Comparison of ENCODE assay signal across 16 cellular contexts in genomic region chr3:186273586-186273985, GRCh38.
DNase-seq lines count a peak whose midpoint lies in the region; ATAC-seq, FAIRE-seq and TF ChIP-seq lines count a peak whose summit lies in the region.
"Had no signal": no experiment of that assay in that cellular context is flagged by ENCODE, and none has a peak within 500 bp of the region (broad histone marks: within the 10 kb centered on the region; RNA-seq: fewer than 3 reads in every experiment).

No MANE protein-coding gene starts in this region.

- no peak overlapping the region for H4K8ac ChIP-seq in neuronal stem cell (ENCODE audit: low read depth, low read length)

- H3K27me3 ChIP-seq in right atrium auricular region (no peaks in the 10 kb centered on the region), neuronal stem cell (ENCODE audit: control insufficient read depth in 3 of 3, insufficient read depth in 3 of 3, low read depth in 1 of 3, low read length in 3 of 3) (peaks cover 0 to 16% (median 0%) of the 10 kb centered on the region in 3 experiments), adrenal gland (no peaks in the 10 kb centered on the region)
- H3K27me3 ChIP-seq: BLaER1 treated with 17β-estradiol and CSF1 and Interleukin-3, amounts not matched to agents 10 nM and 100 nM had no signal

- H3K9ac ChIP-seq in neuronal stem cell (ENCODE audit: low read depth, low read length, poor library complexity) = no peak overlapping the region
- H3K9ac ChIP-seq: BLaER1 treated with 17β-estradiol and CSF1 and Interleukin-3, amounts not matched to agents 10 nM and 100 nM had no signal

- no peak overlapping the region for H2BK15ac ChIP-seq in neuronal stem cell (ENCODE audit: low read length)

- no peak overlapping the region for H2AFZ ChIP-seq in neuronal stem cell (ENCODE audit: low read length)

- no peak overlapping the region for H2BK5ac ChIP-seq in neuronal stem cell (ENCODE audit: low read length)

- intact Hi-C loops in Right ventricle myocardium inferior (cut with DNase I) = no loop called here
- intact Hi-C loops in Right ventricle myocardium superior (cut with DNase I) = no loop called here
- intact Hi-C loops in left cardiac atrium (cut with DNase I) = no loop called here
- intact Hi-C loops in adrenal gland (cut with DNase I) = no loop called here

- no peaks in the 10 kb centered on the region for H3K79me1 ChIP-seq in neuronal stem cell (ENCODE audit: low read depth, low read length)

- H3K18ac ChIP-seq in neuronal stem cell (ENCODE audit: low read length) = peak overlapping the region; percentile 66

- no peak for DNase-seq in Right ventricle myocardium inferior (ENCODE audit: missing footprints)
- no peak for DNase-seq in right atrium auricular region (ENCODE audit: low spot score)
- peak; percentile 80 for DNase-seq in Right ventricle myocardium superior
- DNase-seq in left cardiac atrium = peak; percentile 67
- DNase-seq in neuronal stem cell (ENCODE audit: low spot score) = no peak
- DNase-seq in adrenal gland = no peak
- no peak for DNase-seq in HTR-8/SVneo (ENCODE audit: insufficient read length, low spot score)
- DNase-seq: Calu3; CD8-positive, alpha-beta T cell; DMS79 treated with DMSO at 0.1 percent for 48 hours; GF-D8; IMR-90 had no signal

- FAIRE-seq in HTR-8/SVneo (lab: Jason Lieb, UNC) = no peak

- H3K4ac ChIP-seq in neuronal stem cell (ENCODE audit: low read length) = peak overlapping the region; percentile 46

- H3K4me2 ChIP-seq in neuronal stem cell (ENCODE audit: insufficient read depth, low read length, poor library complexity, severe bottlenecking) = no peak overlapping the region
- H3K4me2 ChIP-seq: BLaER1 treated with 17β-estradiol and CSF1 and Interleukin-3, amounts not matched to agents 10 nM and 100 nM had no signal

- no peaks in the 10 kb centered on the region for H3K9me3 ChIP-seq in right atrium auricular region
- H3K9me3 ChIP-seq in neuronal stem cell (replicated peaks in 1 of 2; ENCODE audit: control insufficient read depth in 2 of 2, insufficient read depth in 1 of 2, low read depth in 1 of 2, low read length in 2 of 2) = no peaks in the 10 kb centered on the region
- no peaks in the 10 kb centered on the region for H3K9me3 ChIP-seq in adrenal gland (replicated peaks in 1 of 3)
- H3K9me3 ChIP-seq: BLaER1 treated with 17β-estradiol and CSF1 and Interleukin-3, amounts not matched to agents 10 nM and 100 nM; HAP-1 had no signal

- H3K4me1 ChIP-seq in right atrium auricular region (no peaks in the 10 kb centered on the region), neuronal stem cell (ENCODE audit: control insufficient read depth in 2 of 2, insufficient read depth in 1 of 2, low read depth in 1 of 2, low read length in 2 of 2) (no peaks in the 10 kb centered on the region), adrenal gland (replicated peaks in 1 of 2) (no peaks in the 10 kb centered on the region)
- H3K4me1 ChIP-seq: BLaER1 treated with 17β-estradiol and CSF1 and Interleukin-3, amounts not matched to agents 10 nM and 100 nM; HAP-1 had no signal

- H3K36me3 ChIP-seq in right atrium auricular region = peaks cover 7% of the 10 kb centered on the region
- no peaks in the 10 kb centered on the region for H3K36me3 ChIP-seq in neuronal stem cell (replicated peaks in 1 of 2; ENCODE audit: control insufficient read depth in 2 of 2, insufficient read depth in 2 of 2, low read length in 2 of 2)
- H3K36me3 ChIP-seq in adrenal gland (replicated peaks in 1 of 2) = peaks cover 0 to 3% of the 10 kb centered on the region in 2 donors
- H3K36me3 ChIP-seq: BLaER1 treated with 17β-estradiol and CSF1 and Interleukin-3, amounts not matched to agents 10 nM and 100 nM; HAP-1 had no signal

- no peak overlapping the region for H4K91ac ChIP-seq in neuronal stem cell (ENCODE audit: low read depth, low read length, poor library complexity)

- H2BK120ac ChIP-seq in neuronal stem cell (ENCODE audit: low read depth, low read length) = no peak overlapping the region

- TF ChIP-seq CTCF in right atrium auricular region (IDR thresholded peaks at IDR 0.05) = no peak
- no peak for TF ChIP-seq CTCF in adrenal gland (IDR thresholded peaks at IDR 0.05)

- peak overlapping the region; percentile 74 for H3K23ac ChIP-seq in neuronal stem cell (ENCODE audit: low read depth, low read length, poor library complexity)

- ATAC-seq in Right ventricle myocardium inferior = peak; percentile 69
- peak; percentile 78 for ATAC-seq in Right ventricle myocardium superior (ENCODE audit: poor library complexity)
- ATAC-seq in left cardiac atrium = peak; percentile 37 to 53
- no peak for ATAC-seq in HG03280 (IDR thresholded peaks at IDR 0.05; ENCODE audit: unreplicated experiment)
- ATAC-seq: CD8-positive, alpha-beta T cell had no signal

- no peak overlapping the region for H2BK12ac ChIP-seq in neuronal stem cell (ENCODE audit: low read length)

- no CpG with 5 or more reads among the region's 16 CpGs for WGBS in neuronal stem cell (ENCODE audit: extremely low coverage in 2 of 2, insufficient read length in 2 of 2, insufficient replicate concordance in 1 of 2), 2 donors
- 84 to 91% (median 86%) methylated on average over 16 of the region's 16 CpGs for WGBS in adrenal gland, 4 donors

- H3K4me3 ChIP-seq in right atrium auricular region (no peak overlapping the region), neuronal stem cell (ENCODE audit: low read length in 2 of 2) (no peak overlapping the region), adrenal gland (no peak overlapping the region)
- H3K4me3 ChIP-seq: BLaER1 treated with 17β-estradiol and CSF1 and Interleukin-3, amounts not matched to agents 10 nM and 100 nM; HAP-1 had no signal

- H3K14ac ChIP-seq in neuronal stem cell (ENCODE audit: low read length) = no peak overlapping the region

- no peak overlapping the region for H3K27ac ChIP-seq in right atrium auricular region
- H3K27ac ChIP-seq in neuronal stem cell (replicated peaks; ENCODE audit: low read length) = no peak overlapping the region
- H3K27ac ChIP-seq in adrenal gland = no peak overlapping the region
- H3K27ac ChIP-seq: BLaER1 treated with 17β-estradiol and CSF1 and Interleukin-3, amounts not matched to agents 10 nM and 100 nM; HL-60 had no signal

- no peak overlapping the region for H2AK5ac ChIP-seq in neuronal stem cell (ENCODE audit: low read depth, low read length)

- no peak for TF ChIP-seq POLR2A in adrenal gland (IDR thresholded peaks at IDR 0.05)

Comparison
In these comparisons a context has a peak if more than half of its experiments do, and no peak if none do; other contexts are left out.
1. DNase-seq: peak in Right ventricle myocardium superior (single experiment) and left cardiac atrium (single experiment); none in Right ventricle myocardium inferior (single experiment), right atrium auricular region (single experiment), neuronal stem cell (single experiment), adrenal gland (0 of 7) and HTR-8/SVneo (single experiment).